12 cellular contexts compared by ENCODE assay signal in genomic region chr12:54287316-54288157, GRCh38. TPM values are rescaled to one million over a fixed set of nuclear protein-coding genes. Genes with fewer than 3 reads are reported as not detected.
DNase-seq lines count a peak whose midpoint lies in the region; ATAC-seq and TF ChIP-seq lines count a peak whose summit lies in the region.
"Had no signal": no experiment of that assay in that cellular context is flagged by ENCODE, and none has a peak within 500 bp of the region (broad histone marks: within the 10 kb centered on the region; RNA-seq: fewer than 3 reads in every experiment).

No MANE protein-coding gene starts in this region.

- DNase-seq in DMS53 (lab: John Stamatoyannopoulos, UW) (peak; percentile 68), DMS53 treated with DMSO at 0.1 percent for 48 hours (lab: John Stamatoyannopoulos, UW; ENCODE audit: unreplicated experiment) (no peak), LoVo (ENCODE audit: low spot score) (peak; percentile 22), neural progenitor cell (ENCODE audit: low spot score) (no peak), globus pallidus (ENCODE audit: low spot score) (no peak), germinal center (ENCODE audit: low spot score) (no peak)
- DNase-seq in activated T-cell treated with anti-CD3 and anti-CD28 coated beads, Interleukin-2, amount 50 U/mL, for 72 hours = peak in 1 of 2 donors; percentile 31
- DNase-seq: cortex of kidney; MG63; naive thymus-derived CD4-positive, alpha-beta T cell had no signal

- H3K27me3 Mint-ChIP-seq in activated T-cell treated with anti-CD3 and anti-CD28 coated beads, Interleukin-2, amount 50 U/mL, for 72 hours (ENCODE audit: low read depth) = no peaks in the 10 kb centered on the region
- peaks cover 17% of the 10 kb centered on the region for H3K27me3 Mint-ChIP-seq in neural progenitor cell (ENCODE audit: insufficient read depth, low read depth)
- H3K27me3 Mint-ChIP-seq: naive thymus-derived CD4-positive, alpha-beta T cell had no signal

- no peak overlapping the region for H3K9ac ChIP-seq in neural progenitor cell

- H3K36me3 ChIP-seq in neural progenitor cell = peaks cover 36% of the 10 kb centered on the region

- peak overlapping the region; percentile 70 for H3K27ac ChIP-seq in neural progenitor cell

- H3K4me3 Mint-ChIP-seq in activated T-cell treated with anti-CD3 and anti-CD28 coated beads, Interleukin-2, amount 50 U/mL, for 72 hours = peak overlapping the region in 1 of 2 donors; percentile 32
- no peak overlapping the region for H3K4me3 Mint-ChIP-seq in neural progenitor cell

- H3K36me3 Mint-ChIP-seq in activated T-cell treated with anti-CD3 and anti-CD28 coated beads, Interleukin-2, amount 50 U/mL, for 72 hours (ENCODE audit: insufficient read depth in 2 of 2) = peaks cover 21 to 24% of the 10 kb centered on the region in 2 donors
- peaks cover 21% of the 10 kb centered on the region for H3K36me3 Mint-ChIP-seq in neural progenitor cell

- H3F3A ChIP-seq in neural progenitor cell (ENCODE audit: low read depth) = peaks cover 79% of the 10 kb centered on the region

- no peaks in the 10 kb centered on the region for H3K9me3 ChIP-seq in neural progenitor cell (ENCODE audit: low read depth)
- H3K9me3 ChIP-seq: MG63 had no signal

- no peaks in the 10 kb centered on the region for H3K9me3 Mint-ChIP-seq in activated T-cell treated with anti-CD3 and anti-CD28 coated beads, Interleukin-2, amount 50 U/mL, for 72 hours
- H3K9me3 Mint-ChIP-seq in neural progenitor cell = no peaks in the 10 kb centered on the region

- ATAC-seq in activated T-cell treated with anti-CD3 and anti-CD28 coated beads, Interleukin-2, amount 50 U/mL, for 72 hours (replicated peaks in 1 of 2) = peak in 1 of 2 donors; percentile 5
- ATAC-seq in HG03159 (IDR thresholded peaks at IDR 0.05; ENCODE audit: unreplicated experiment) = no peak
- ATAC-seq: naive thymus-derived CD4-positive, alpha-beta T cell had no signal

- peak overlapping the region; percentile 87 for H3K27ac Mint-ChIP-seq in activated T-cell treated with anti-CD3 and anti-CD28 coated beads, Interleukin-2, amount 50 U/mL, for 72 hours
- H3K27ac Mint-ChIP-seq in neural progenitor cell = no peak overlapping the region

- peaks cover 74% of the 10 kb centered on the region for H4K20me1 ChIP-seq in neural progenitor cell (ENCODE audit: low read depth)

- no peak for TF ChIP-seq CTCF in neural progenitor cell (IDR thresholded peaks at IDR 0.05)

- H3K79me2 ChIP-seq in neural progenitor cell (ENCODE audit: low read depth) = peaks cover 47% of the 10 kb centered on the region

- peak overlapping the region; percentile 21 for H3K4me2 ChIP-seq in neural progenitor cell

- H3K4me3 ChIP-seq in neural progenitor cell = no peak overlapping the region
- H3K4me3 ChIP-seq: MG63 had no signal

- H2AFZ ChIP-seq in neural progenitor cell (replicated peaks) = no peak overlapping the region

- H3K27me3 ChIP-seq in neural progenitor cell = no peaks in the 10 kb centered on the region
- H3K27me3 ChIP-seq: MG63 had no signal

- peaks cover 20% of the 10 kb centered on the region for H3K4me1 ChIP-seq in neural progenitor cell

- peaks cover 42% of the 10 kb centered on the region for H3K4me1 Mint-ChIP-seq in activated T-cell treated with anti-CD3 and anti-CD28 coated beads, Interleukin-2, amount 50 U/mL, for 72 hours (ENCODE audit: low read depth)
- peaks cover 35% of the 10 kb centered on the region for H3K4me1 Mint-ChIP-seq in neural progenitor cell

RNA-seq across cellular contexts. Expression of gene HNRNPA1, which starts 7.0 kb away (rescaled TPM):
- 1,000 to 10,000 TPM; 1,863 to 1,950 TPM for total RNA-seq in activated T-cell treated with anti-CD3 and anti-CD28 coated beads, Interleukin-2, amount 50 U/mL, for 72 hours
- 1,779 and 2,341 TPM in 2 replicates for total RNA-seq in neural progenitor cell (ENCODE audit: low replicate concordance)

RNA-seq across cellular contexts. Expression of gene CBX5, which starts 7.6 kb away (rescaled TPM):
- total RNA-seq in activated T-cell treated with anti-CD3 and anti-CD28 coated beads, Interleukin-2, amount 50 U/mL, for 72 hours = 100 to 1,000 TPM in 1 of 2 donors, 10 to 100 TPM in 1; 89.4 to 108 TPM
- 232 and 288 TPM in 2 replicates for total RNA-seq in neural progenitor cell (ENCODE audit: low replicate concordance)

RNA-seq across cellular contexts. Expression of gene NFE2, which starts 13.3 kb away (rescaled TPM):
- total RNA-seq in activated T-cell treated with anti-CD3 and anti-CD28 coated beads, Interleukin-2, amount 50 U/mL, for 72 hours = under 1 TPM in 1 of 2 donors, not detected in 1; 0.19 TPM
- 2.8 and 4.3 TPM in 2 replicates for total RNA-seq in neural progenitor cell (ENCODE audit: low replicate concordance)
- total RNA-seq: A172 had no signal

RNA-seq across cellular contexts. Expression of gene COPZ1, which starts 37.4 kb away (rescaled TPM):
- 100 to 1,000 TPM; 124 to 135 TPM for total RNA-seq in activated T-cell treated with anti-CD3 and anti-CD28 coated beads, Interleukin-2, amount 50 U/mL, for 72 hours
- 197 and 219 TPM in 2 replicates for total RNA-seq in neural progenitor cell (ENCODE audit: low replicate concordance)

Comparison
In these comparisons a context has a peak if more than half of its experiments do, and no peak if none do; other contexts are left out.
1. DNase-seq: peak in DMS53 (single experiment) and LoVo (single experiment); none in DMS53 treated with DMSO at 0.1 percent for 48 hours (single experiment), neural progenitor cell (single experiment), globus pallidus (single experiment) and germinal center (single experiment).